24 cellular contexts compared by ENCODE assay signal in the genomic region with DNA sequence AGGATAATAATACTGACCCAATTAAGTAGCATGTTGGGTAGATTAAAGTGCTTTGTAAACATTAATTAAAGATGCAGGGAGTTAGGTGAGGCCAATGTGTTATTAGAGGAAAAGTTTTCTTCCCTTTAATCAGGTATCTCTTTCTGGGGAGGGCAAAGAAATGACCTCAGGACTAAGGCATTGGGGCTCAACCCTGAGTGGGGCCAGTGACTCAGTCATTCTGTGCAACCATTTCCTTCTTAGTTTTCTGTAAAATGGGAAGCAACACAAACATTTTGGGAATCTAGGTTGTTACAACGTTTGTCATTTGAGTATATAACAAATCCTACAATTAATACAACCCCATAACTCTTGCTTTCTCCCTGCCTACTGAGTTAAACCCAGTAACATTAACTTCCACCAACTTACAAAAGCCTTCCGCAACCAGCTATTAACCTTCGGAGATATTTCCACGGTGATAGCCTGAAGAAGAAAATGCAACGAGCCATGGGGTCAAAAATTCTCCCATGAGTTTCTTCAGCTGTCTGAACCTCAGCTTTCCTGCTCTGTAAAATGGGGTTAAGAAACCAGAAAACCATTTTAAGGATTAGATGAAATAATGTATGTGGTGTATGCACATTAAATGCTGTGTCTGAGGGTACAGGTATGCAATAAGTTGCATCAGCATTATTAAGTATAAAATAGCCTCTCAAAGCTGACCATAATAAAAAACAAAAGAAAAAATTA. TPM values are rescaled to one million over a fixed set of nuclear protein-coding genes. Genes with fewer than 3 reads are reported as not detected.
A peak's percentile ranks its signal among the peaks of the same experiment; 100 is the strongest.
DNase-seq lines count a peak whose midpoint lies in the region; ATAC-seq, FAIRE-seq and TF ChIP-seq lines count a peak whose summit lies in the region.
"Had no signal": no experiment of that assay in that cellular context is flagged by ENCODE, and none has a peak within 500 bp of the region (broad histone marks: within the 10 kb centered on the region; RNA-seq: fewer than 3 reads in every experiment).

No MANE protein-coding gene starts in this region.

- no peak overlapping the region for H3K27ac Mint-ChIP-seq in naive thymus-derived CD8-positive, alpha-beta T cell
- no peak overlapping the region for H3K27ac Mint-ChIP-seq in effector memory CD8-positive, alpha-beta T cell
- H3K27ac Mint-ChIP-seq: activated CD4-positive, alpha-beta T cell treated with anti-CD3 and anti-CD28 coated beads, Interleukin-2, amount 10 ng/mL, durations not matched to agents 24 days and 14 days; activated naive CD8-positive, alpha-beta T cell treated with anti-CD3 and anti-CD28 coated beads, Interleukin-2, amount 10 ng/mL, durations not matched to agents 7 days and 5 days; activated T-helper 1 cell treated with anti-CD3 and anti-CD28 coated beads, Interleukin-12 subunit alpha, Interleukin-12 subunit beta, Interleukin-2, Interleukin-4 antibody, amounts not matched to agents 30 ng/mL and 10 ng/mL and 1 ng/mL, durations not matched to agents 14 hours and 24 hours and 36 hours; CD8-positive, alpha-beta T cell; stimulated activated memory B cell treated with anti-CD40 and anti-IgM and Interleukin-4, amounts not matched to agents 10 μg/mL and 1 μg/mL and 100 μg/mL, for 72 hours had no signal

- TF ChIP-seq POLR2A in H1 (IDR thresholded peaks at IDR 0.05; ENCODE audit: control extremely low read depth in 1 of 2, low read depth in 2 of 2, low read length in 2 of 2), result no peak

- 0 out of 2 replicates have a peak overlapping the region, but pooled peaks have one; percentile 16 for H2BK20ac ChIP-seq in H1 (ENCODE audit: low read length)

- no peak overlapping the region for H3K9ac ChIP-seq in H1 (replicated peaks in 1 of 4; ENCODE audit: extremely low read depth in 1 of 4, low read depth in 3 of 4, low read length in 3 of 4)

- H4K5ac ChIP-seq in H1 (ENCODE audit: insufficient read length, low read depth, low read length), result no peak overlapping the region

- TF ChIP-seq EP300 in H1 (IDR thresholded peaks at IDR 0.05; ENCODE audit: borderline replicate concordance in 1 of 2, low read depth in 2 of 2, low read length in 2 of 2), result no peak

- no peak overlapping the region for H4K91ac ChIP-seq in H1 (replicated peaks; ENCODE audit: insufficient read length, low read length)

- no peak overlapping the region for H2BK5ac ChIP-seq in H1 (ENCODE audit: low read depth, low read length)

- H3K27ac ChIP-seq in H1 (ENCODE audit: low read depth, low read length), result no peak overlapping the region
- H3K27ac ChIP-seq: brain microvascular endothelial cell, coronary artery, SJSA1 had no signal

- peaks cover 7 to 14% (median 11%) of the 10 kb centered on the region in 4 donors for H3K4me1 Mint-ChIP-seq in naive thymus-derived CD8-positive, alpha-beta T cell
- peaks cover 3 to 4% of the 10 kb centered on the region in 2 donors for H3K4me1 Mint-ChIP-seq in effector memory CD8-positive, alpha-beta T cell (ENCODE audit: low read depth in 2 of 2)

- H3K27me3 Mint-ChIP-seq in naive thymus-derived CD8-positive, alpha-beta T cell, result peaks cover 18 to 63% (median 37%) of the 10 kb centered on the region in 5 donors
- peaks cover 53 to 55% of the 10 kb centered on the region in 2 donors for H3K27me3 Mint-ChIP-seq in effector memory CD8-positive, alpha-beta T cell

- H2AFZ ChIP-seq in H1 (ENCODE audit: low read length), result no peak overlapping the region

- no peaks in the 10 kb centered on the region for H3K79me1 ChIP-seq in H1 (ENCODE audit: low read depth, low read length)

- no peak overlapping the region for H2BK120ac ChIP-seq in H1 (replicated peaks; ENCODE audit: low read depth, low read length)

- CTCF ChIA-PET in H1 (lab: Charles Lee; ENCODE audit: partially characterized antibody), result interaction anchor here (0.7 to 6.7 kb wide), 11 partner anchors 8 to 91 kb away, joined by 3 to 55 read pairs (median 5); no protein-coding TSS in a partner anchor

- H3K56ac ChIP-seq in H1 (replicated peaks; ENCODE audit: insufficient read length, low read depth, low read length), result no peak overlapping the region

- no peak overlapping the region for H3K18ac ChIP-seq in H1 (ENCODE audit: extremely low read depth, low read length)

- POLR2A ChIA-PET in H1 (lab: Charles Lee; ENCODE audit: partially characterized antibody), result interaction anchor here (0.6 kb wide), 1 partner anchor 11 kb away, joined by 3 read pairs; no protein-coding TSS in a partner anchor
- POLR2A ChIA-PET in naive thymus-derived CD8-positive, alpha-beta T cell (lab: Charles Lee), result interaction anchor here (0.5 kb wide), 1 partner anchor 12 kb away, joined by 3 read pairs; no protein-coding TSS in a partner anchor

- peaks cover 0 to 2% (median 0%) of the 10 kb centered on the region in 3 donors for H3K36me3 Mint-ChIP-seq in naive thymus-derived CD8-positive, alpha-beta T cell
- H3K36me3 Mint-ChIP-seq in effector memory CD8-positive, alpha-beta T cell (ENCODE audit: insufficient read depth), result no peaks in the 10 kb centered on the region
- H3K36me3 Mint-ChIP-seq: activated naive CD8-positive, alpha-beta T cell treated with anti-CD3 and anti-CD28 coated beads, Interleukin-2, amount 10 ng/mL, durations not matched to agents 7 days and 5 days; CD8-positive, alpha-beta T cell; stimulated activated memory B cell treated with anti-CD40 and anti-IgM and Interleukin-4, amounts not matched to agents 10 μg/mL and 1 μg/mL and 100 μg/mL, for 72 hours had no signal

- FAIRE-seq in H1 (lab: Jason Lieb, UNC), result no peak
- FAIRE-seq: small intestine had no signal

- H2AK5ac ChIP-seq in H1 (ENCODE audit: low read depth, low read length), result no peak overlapping the region

- no peak for TF ChIP-seq RAD21 in H1 (IDR thresholded peaks at IDR 0.05 in 1 of 2, conservative IDR thresholded peaks at IDR 0.05 in 1 of 2; ENCODE audit: low read depth in 2 of 2, low read length in 2 of 2)

- DNase-seq in EL (peak; percentile 17), LoVo (ENCODE audit: low spot score) (peak; percentile 15), H1 (ENCODE audit: low read depth in 1 of 2, low spot score in 2 of 2) (no peak)
- no peak for DNase-seq in naive thymus-derived CD8-positive, alpha-beta T cell
- no peak for DNase-seq in stimulated activated CD8-positive, alpha-beta memory T cell treated with anti-CD3 and anti-CD28 coated beads, Interleukin-4, amount 100 ng/mL, for 48 hours
- no peak for DNase-seq in effector memory CD8-positive, alpha-beta T cell
- DNase-seq: AML-193; brain microvascular endothelial cell; CD8-positive, alpha-beta T cell; midbrain; NCI-H1092; NCI-H2029 treated with DMSO at 0.1 percent for 48 hours; NK-92 treated with Interleukin-12 subunit alpha and Interleukin-12 subunit beta, amount 100 ng/mL, for 24 hours; tibial artery had no signal

- no peak overlapping the region for H2BK12ac ChIP-seq in H1 (ENCODE audit: low read depth, low read length)

- H2BK15ac ChIP-seq in H1 (ENCODE audit: low read length), result no peak overlapping the region

- H3K79me2 ChIP-seq in H1 (ENCODE audit: control insufficient read depth in 1 of 2, insufficient read depth in 2 of 2, low read length in 2 of 2), result peaks cover 0 to 13% of the 10 kb centered on the region in 2 experiments; a peak in 3 of 4 replicates

- no peak for TF ChIP-seq CTCF in H1 (IDR thresholded peaks at IDR 0.05; ENCODE audit: control extremely low read depth in 1 of 3, insufficient read depth in 1 of 3, low read depth in 1 of 3, low read length in 3 of 3)

- H3K4me3 ChIP-seq in H1 (ENCODE audit: extremely low read depth in 1 of 4, insufficient read depth in 2 of 4, low read depth in 3 of 4, low read length in 4 of 4), result no peak overlapping the region

- no peak overlapping the region for H3K4me2 ChIP-seq in H1 (ENCODE audit: insufficient read depth in 1 of 2, low read depth in 2 of 2, low read length in 2 of 2)

- no peak for ATAC-seq in naive thymus-derived CD8-positive, alpha-beta T cell
- ATAC-seq in HG02885 (IDR thresholded peaks at IDR 0.05; ENCODE audit: poor library complexity, unreplicated experiment), result no peak
- ATAC-seq in effector memory CD8-positive, alpha-beta T cell (replicated peaks), result no peak

- H3K23ac ChIP-seq in H1 (ENCODE audit: insufficient read length), result no peak overlapping the region

- H4K20me1 ChIP-seq in H1 (replicated peaks in 1 of 2; ENCODE audit: control insufficient read depth in 1 of 2, insufficient read depth in 2 of 2, low read length in 2 of 2), result no peaks in the 10 kb centered on the region

- no peaks in the 10 kb centered on the region for H3K9me3 Mint-ChIP-seq in naive thymus-derived CD8-positive, alpha-beta T cell
- no peaks in the 10 kb centered on the region for H3K9me3 Mint-ChIP-seq in effector memory CD8-positive, alpha-beta T cell
- H3K9me3 Mint-ChIP-seq: activated CD4-positive, alpha-beta T cell treated with anti-CD3 and anti-CD28 coated beads, Interleukin-2, amount 10 ng/mL, durations not matched to agents 24 days and 14 days; activated naive CD8-positive, alpha-beta T cell treated with anti-CD3 and anti-CD28 coated beads, Interleukin-2, amount 10 ng/mL, durations not matched to agents 7 days and 5 days; activated T-helper 1 cell treated with anti-CD3 and anti-CD28 coated beads, Interleukin-12 subunit alpha, Interleukin-12 subunit beta, Interleukin-2, Interleukin-4 antibody, amounts not matched to agents 30 ng/mL and 10 ng/mL and 1 ng/mL, durations not matched to agents 14 hours and 24 hours and 36 hours; CD8-positive, alpha-beta T cell had no signal

- H3K14ac ChIP-seq in H1 (ENCODE audit: insufficient read length), result no peak overlapping the region

- no peaks in the 10 kb centered on the region for H3K4me1 ChIP-seq in H1 (replicated peaks in 1 of 4; ENCODE audit: control insufficient read depth in 3 of 4, insufficient read depth in 4 of 4, low read length in 3 of 4)

- H4K8ac ChIP-seq in H1 (ENCODE audit: extremely low read depth, insufficient read depth, low read length), result no peak overlapping the region

- H3K27me3 ChIP-seq in H1 (replicated peaks in 1 of 4; ENCODE audit: control insufficient read depth in 3 of 4, extremely low read depth in 1 of 4, insufficient read depth in 3 of 4, low read length in 3 of 4), result peaks cover 0 to 3% (median 0%) of the 10 kb centered on the region in 4 experiments; a peak in 2 of 7 replicates
- H3K27me3 ChIP-seq: brain microvascular endothelial cell had no signal

- WGBS in H1 (ENCODE audit: extremely low coverage in 1 of 2, insufficient coverage in 1 of 2, insufficient read length in 1 of 2, insufficient replicate concordance in 2 of 2, low coverage in 1 of 2, low lambda C conversion rate in 2 of 2, missing lambda C conversion rate in 1 of 2), 2 experiments, result 80% methylated on average over 5 of the region's 5 CpGs; no CpG with 5 or more reads in 1 of the 2 experiments

- no peak overlapping the region for H3K4ac ChIP-seq in H1 (replicated peaks; ENCODE audit: insufficient read length, low read depth, low read length)

- no peaks in the 10 kb centered on the region for H3K9me3 ChIP-seq in H1 (ENCODE audit: insufficient read depth in 2 of 2, low read depth in 1 of 2, low read length in 1 of 2)
- H3K9me3 ChIP-seq: Peyer's patch, tibial artery had no signal

- H3K23me2 ChIP-seq in H1 (ENCODE audit: low read depth, low read length), result no peaks in the 10 kb centered on the region; the same call in 1 of the 2 replicates

- no peaks in the 10 kb centered on the region for H3K36me3 ChIP-seq in H1 (ENCODE audit: control insufficient read depth in 2 of 4, insufficient read depth in 4 of 4, low read length in 3 of 4)
- H3K36me3 ChIP-seq: brain microvascular endothelial cell, Peyer's patch, tibial artery had no signal

- peak overlapping the region in 7 of 10 donors; percentile 6 to 65 (median 36) for H3K4me3 Mint-ChIP-seq in naive thymus-derived CD8-positive, alpha-beta T cell
- peak overlapping the region in 1 of 2 donors; percentile 21 for H3K4me3 Mint-ChIP-seq in effector memory CD8-positive, alpha-beta T cell
- H3K4me3 Mint-ChIP-seq: activated T-helper 1 cell treated with anti-CD3 and anti-CD28 coated beads, Interleukin-12 subunit alpha, Interleukin-12 subunit beta, Interleukin-2, Interleukin-4 antibody, amounts not matched to agents 30 ng/mL and 10 ng/mL and 1 ng/mL, durations not matched to agents 14 hours and 24 hours and 36 hours had no signal

RNA-seq across cellular contexts. Expression of gene PROSER2, which starts 1.0 kb away (rescaled TPM):
- total RNA-seq in H1 (2021; fragmentation: NEBNext Ultra II Directional; extraction: Animal tissue kit (Norgen Biotek cat#: 25700)), result 11.6 and 13.7 TPM in 2 replicates
- polyA plus RNA-seq in H1 (2011; rRNA removed), result 3.9 and 6.5 TPM in 2 replicates
- polyA plus RNA-seq in H1 (2011; cell fraction: cytosol; rRNA removed), result 4.2 TPM
- polyA plus RNA-seq in H1 (2011; cell fraction: nucleus; rRNA removed), result 5.3 TPM
- 5.9 to 7.9 TPM (median 7.2 TPM) in 4 replicates for polyA plus RNA-seq in H1 (2012, experiment 1 of 2)
- polyA plus RNA-seq in H1 (2012, experiment 2 of 2), result 6.4 TPM
- 4.6 TPM for polyA plus RNA-seq in H1 (2013, experiment 1 of 2)
- polyA plus RNA-seq in H1 (2013, experiment 2 of 2), result 4.6 TPM
- polyA minus RNA-seq in H1 (2011; rRNA and poly(A)+ RNA removed), result 3.7 and 5.5 TPM in 2 replicates
- 3.1 TPM for polyA minus RNA-seq in H1 (2011; cell fraction: cytosol; rRNA and poly(A)+ RNA removed)
- 4.1 TPM for polyA minus RNA-seq in H1 (2011; cell fraction: nucleus; rRNA and poly(A)+ RNA removed)
- under 1 TPM; 0.83 to 0.93 TPM for total RNA-seq in naive thymus-derived CD8-positive, alpha-beta T cell
- polyA plus RNA-seq in naive thymus-derived CD8-positive, alpha-beta T cell, result under 1 TPM in 2 of 3 donors, not detected in 1; 0.31 to 0.39 TPM
- total RNA-seq: T-helper 1 cell treated with Interleukin-12 subunit alpha and Interleukin-12 subunit beta and Interleukin-4 antibody, amounts not matched to agents 30 ng/mL and 1 ng/mL, for 36 hours had no signal

Comparison
In these comparisons a context has a peak if more than half of its experiments do, and no peak if none do; other contexts are left out.
1. DNase-seq: peak in EL (single experiment) and LoVo (single experiment); none in H1 (0 of 2), naive thymus-derived CD8-positive, alpha-beta T cell (0 of 10), stimulated activated CD8-positive, alpha-beta memory T cell treated with anti-CD3 and anti-CD28 coated beads, Interleukin-4, amount 100 ng/mL, for 48 hours (single experiment) and effector memory CD8-positive, alpha-beta T cell (0 of 3).